In genomic region chr16:57937861-57938260, GRCh38 we compare ENCODE assay signal across 38 cellular contexts. TPM values are rescaled to one million over a fixed set of nuclear protein-coding genes. Genes with fewer than 3 reads are reported as not detected.
"Had no signal": no experiment of that assay in that cellular context is flagged by ENCODE, and none has a peak within 500 bp of the region (broad histone marks: within the 10 kb centered on the region; RNA-seq: fewer than 3 reads in every experiment).

No MANE protein-coding gene starts in this region.

- DNase-seq: activated CD4-positive, alpha-beta memory T cell treated with anti-CD3 and anti-CD28 coated beads for 36 hours; activated CD4-positive, alpha-beta T cell treated with anti-CD3 and anti-CD28 coated beads for 36 hours; activated CD4-positive, alpha-beta T cell treated with anti-CD3 and anti-CD28 coated beads, Interleukin-2, amount 10 ng/mL, durations not matched to agents 24 days and 14 days; activated CD4-positive, CD25-positive, alpha-beta regulatory T cell; activated CD4-positive, CD25-positive, alpha-beta regulatory T cell treated with anti-CD3 and anti-CD28 coated beads, Interleukin-2, amount 50 U/mL, for 72 hours; activated CD8-positive, alpha-beta memory T cell treated with anti-CD3 and anti-CD28 coated beads, Interleukin-2, amount 10 ng/mL, durations not matched to agents 7 days and 5 days; activated CD8-positive, alpha-beta memory T cell treated with anti-CD3 and anti-CD28 coated beads, Interleukin-2, amount 50 U/mL, for 4 hours; activated CD8-positive, alpha-beta T cell treated with anti-CD3 and anti-CD28 coated beads, Interleukin-2, amount 10 ng/mL, durations not matched to agents 7 days and 5 days; activated gamma-delta T cell; activated naive CD4-positive, alpha-beta T cell; activated naive CD4-positive, alpha-beta T cell treated with anti-CD3 and anti-CD28 coated beads, Interleukin-2, amount 10 ng/mL, durations not matched to agents 7 days and 5 days; activated naive CD8-positive, alpha-beta T cell treated with anti-CD3 and anti-CD28 coated beads, Interleukin-2, amount 10 ng/mL, durations not matched to agents 7 days and 5 days; activated T-cell treated with anti-CD3 and anti-CD28 coated beads, Interleukin-2, amount 50 U/mL, for 1 hour; activated T-cell treated with anti-CD3 and anti-CD28 coated beads, Interleukin-2, amount 50 U/mL, for 48 hours; anterior cingulate cortex; body of pancreas; caudate nucleus; cortex of kidney; dermis blood vessel endothelial cell; effector CD4-positive, alpha-beta T cell; effector memory CD8-positive, alpha-beta T cell; erythroblast; foreskin melanocyte; heart right ventricle; T-helper 2 cell had no signal

- ATAC-seq: activated CD4-positive, alpha-beta T cell treated with anti-CD3 and anti-CD28 coated beads for 36 hours; activated CD8-positive, alpha-beta memory T cell treated with anti-CD3 and anti-CD28 coated beads, Interleukin-2, amount 10 ng/mL, durations not matched to agents 7 days and 5 days; activated CD8-positive, alpha-beta T cell treated with anti-CD3 and anti-CD28 coated beads, Interleukin-2, amount 10 ng/mL, durations not matched to agents 7 days and 5 days; activated naive CD4-positive, alpha-beta T cell treated with anti-CD3 and anti-CD28 coated beads, Interleukin-2, amount 50 U/mL, for 72 hours; body of pancreas; effector memory CD8-positive, alpha-beta T cell; gastroesophageal sphincter had no signal

- H3K36me3 ChIP-seq: esophagus muscularis mucosa, gastroesophageal sphincter, heart right ventricle had no signal

- H3K27me3 ChIP-seq: body of pancreas, hepatocyte had no signal

- H3K9me3 ChIP-seq: body of pancreas, esophagus muscularis mucosa, gastroesophageal sphincter, heart right ventricle had no signal

- H3K4me3 ChIP-seq: body of pancreas, esophagus muscularis mucosa, gastroesophageal sphincter, heart right ventricle, hepatocyte had no signal

RNA-seq across cellular contexts. Expression of gene CNGB1, which starts 33.1 kb away (rescaled TPM):
- total RNA-seq: activated CD4-positive, alpha-beta memory T cell treated with anti-CD3 and anti-CD28 coated beads for 36 hours; activated CD4-positive, alpha-beta T cell treated with anti-CD3 and anti-CD28 coated beads for 36 hours; activated CD4-positive, alpha-beta T cell treated with anti-CD3 and anti-CD28 coated beads, Interleukin-2, amount 10 ng/mL, durations not matched to agents 24 days and 14 days; activated CD8-positive, alpha-beta memory T cell treated with anti-CD3 and anti-CD28 coated beads for 36 hours; activated CD8-positive, alpha-beta memory T cell treated with anti-CD3 and anti-CD28 coated beads, Interleukin-2, amount 10 ng/mL, durations not matched to agents 7 days and 5 days; activated CD8-positive, alpha-beta T cell treated with anti-CD3 and anti-CD28 coated beads, Interleukin-2, amount 10 ng/mL, durations not matched to agents 7 days and 5 days; activated naive CD8-positive, alpha-beta T cell treated with anti-CD3 and anti-CD28 coated beads, Interleukin-2, amount 10 ng/mL, durations not matched to agents 7 days and 5 days; activated T-helper 1 cell treated with anti-CD3 and anti-CD28 coated beads, Interleukin-12 subunit alpha, Interleukin-12 subunit beta, Interleukin-2, Interleukin-4 antibody, amounts not matched to agents 30 ng/mL and 10 ng/mL and 1 ng/mL, durations not matched to agents 14 hours and 24 hours and 36 hours; activated T-helper 2 cell treated with anti-CD3 and anti-CD28 coated beads, Interferon-gamma antibody, Interleukin-2, Interleukin-4, amounts not matched to agents 10 μg/mL and 5 μg/mL and 100 μg/mL, durations not matched to agents 14 hours and 24 hours and 36 hours; astrocyte; body of pancreas; chondrocyte; dermis blood vessel endothelial cell; fibroblast of lung; fibroblast of villous mesenchyme; glomerular endothelial cell; heart right ventricle; hepatocyte; T-helper 1 cell treated with Interleukin-12 subunit alpha and Interleukin-12 subunit beta and Interleukin-4 antibody, amounts not matched to agents 30 ng/mL and 1 ng/mL, for 36 hours had no signal
